ENCODE assay signal across 10 cellular contexts in genomic region chr12:66149702-66150398, GRCh38. TPM values are rescaled to one million over a fixed set of nuclear protein-coding genes. Genes with fewer than 3 reads are reported as not detected.
DNase-seq lines count a peak whose midpoint lies in the region; ATAC-seq and TF ChIP-seq lines count a peak whose summit lies in the region.
"Had no signal": no experiment of that assay in that cellular context is flagged by ENCODE, and none has a peak within 500 bp of the region (broad histone marks: within the 10 kb centered on the region; RNA-seq: fewer than 3 reads in every experiment).

No MANE protein-coding gene starts in this region.

- intact Hi-C loops in PC-9 (cut with micrococcal nuclease; ENCODE audit: unreplicated experiment): no loop called here

- H3K79me2 ChIP-seq in PC-9 (ENCODE audit: low read depth): no peaks in the 10 kb centered on the region

- H3K27me3 ChIP-seq in PC-9 (ENCODE audit: insufficient read depth, low read depth): no peaks in the 10 kb centered on the region

- peaks cover 1% of the 10 kb centered on the region; the same call in 1 of the 2 replicates for H3K36me3 ChIP-seq in PC-9 (ENCODE audit: low read depth)

- H3K4me1 Mint-ChIP-seq in naive B cell: peaks cover 12 to 30% (median 30%) of the 10 kb centered on the region in 3 donors

- 0 out of 2 replicates have a peak, but pooled peaks cover under 1% of the 10 kb centered on the region for H3F3A ChIP-seq in PC-9 (ENCODE audit: insufficient read depth, low read depth)

- H3K27me3 Mint-ChIP-seq in naive B cell: no peaks in the 10 kb centered on the region
- H3K27me3 Mint-ChIP-seq: central memory CD8-positive, alpha-beta T cell had no signal

- peak; percentile 41 to 56 for ATAC-seq in naive B cell (ENCODE audit: low read depth in 2 of 2)

- no peak overlapping the region for H3K4me3 ChIP-seq in GM12864 (ENCODE audit: low read depth, low read length)
- no peak overlapping the region for H3K4me3 ChIP-seq in PC-9

- H3K27ac ChIP-seq in PC-9: no peak overlapping the region

- H3K4me1 ChIP-seq in PC-9 (replicated peaks; ENCODE audit: insufficient read depth): peaks cover 2% of the 10 kb centered on the region; the same call in 1 of the 2 replicates

- H2AFZ ChIP-seq in PC-9: no peak overlapping the region

- H4K20me1 ChIP-seq in PC-9 (ENCODE audit: insufficient read depth): no peaks in the 10 kb centered on the region

- H3K27ac Mint-ChIP-seq in naive B cell: peak overlapping the region in 2 of 6 donors; percentile 50 to 61

- peaks cover 6% of the 10 kb centered on the region; the same call in 1 of the 2 replicates for H3K9me3 ChIP-seq in PC-9 (ENCODE audit: insufficient read depth, low read depth)

- POLR2A ChIA-PET in PC-9 (lab: Charles Lee; ENCODE audit: unreplicated experiment): no interaction called here

- no TSS peak for BruUV-seq in PC-9 (replicated peaks; lab: Mats Ljungman, UMichigan)

- CTCF ChIA-PET in PC-9 (lab: Charles Lee): no interaction called here

- H3K9me2 ChIP-seq in PC-9 (ENCODE audit: insufficient read depth): no peaks in the 10 kb centered on the region

- peak; percentile 25 for TF ChIP-seq CTCF in GM12864 (IDR thresholded peaks at IDR 0.05; ENCODE audit: low read depth, low read length, missing control alignments)
- no peak for TF ChIP-seq CTCF in PC-9 (conservative IDR thresholded peaks at IDR 0.05)
- no peak for TF ChIP-seq CTCF in GM20000 (IDR thresholded peaks at IDR 0.05; ENCODE audit: extremely low read depth, missing control alignments)

- H3K4me2 ChIP-seq in PC-9: no peak overlapping the region

- peaks cover 0 to 11% of the 10 kb centered on the region in 2 donors for H3K36me3 Mint-ChIP-seq in naive B cell

- H3K4me3 Mint-ChIP-seq in naive B cell: no peak overlapping the region
- H3K4me3 Mint-ChIP-seq: central memory CD8-positive, alpha-beta T cell had no signal

- H3K9me3 Mint-ChIP-seq in naive B cell: no peaks in the 10 kb centered on the region
- H3K9me3 Mint-ChIP-seq: central memory CD8-positive, alpha-beta T cell had no signal

- no peak for DNase-seq in GM12864 (ENCODE audit: low read depth)
- peak; percentile 0 for DNase-seq in NCI-H69 (lab: John Stamatoyannopoulos, UW)
- peak; percentile 34 for DNase-seq in dermis blood vessel endothelial cell
- no peak for DNase-seq in naive B cell
- no peak for DNase-seq in PC-9
- no peak for DNase-seq in DMS79 treated with DMSO at 0.1 percent for 48 hours (lab: John Stamatoyannopoulos, UW)
- DNase-seq in GM20000 (ENCODE audit: low spot score): no peak
- no peak for DNase-seq in epidermal melanocyte (ENCODE audit: insufficient read length, low spot score)
- DNase-seq: NCI-H1436 treated with DMSO at 0.1 percent for 48 hours had no signal

RNA-seq across cellular contexts. Expression of gene LLPH, which starts 19.3 kb away (rescaled TPM):
- total RNA-seq in dermis blood vessel endothelial cell: 3.4 and 16.7 TPM in 2 replicates
- 10 to 100 TPM; 35.8 to 51.2 (median 40.6) TPM for polyA plus RNA-seq in naive B cell (ENCODE audit: low read depth in 6 of 6)
- total RNA-seq in PC-9 (2021): 20.4 and 25.0 TPM in 2 replicates

RNA-seq across cellular contexts. Expression of gene TMBIM4, which starts 19.9 kb away (rescaled TPM):
- total RNA-seq in dermis blood vessel endothelial cell (78.9 and 142 TPM in 2 replicates), PC-9 (2021) (48.2 and 49.8 TPM in 2 replicates)
- 100 to 1,000 TPM; 368 to 703 (median 513) TPM for polyA plus RNA-seq in naive B cell (ENCODE audit: low read depth in 6 of 6)

RNA-seq across cellular contexts. Expression of gene IRAK3, which starts 39.2 kb away (rescaled TPM):
- total RNA-seq in dermis blood vessel endothelial cell: 17.1 and 19.2 TPM in 2 replicates
- polyA plus RNA-seq in naive B cell (ENCODE audit: low read depth in 6 of 6): 1 to 10 TPM in 5 of 6 donors, not detected in 1; 1.7 to 7.3 (median 2.1) TPM
- 0.07 TPM in 1 of 2 replicates, not detected in the other for total RNA-seq in PC-9 (2021)

Comparison
In these comparisons a context has a peak if more than half of its experiments do, and no peak if none do; other contexts are left out.
1. DNase-seq: peak in NCI-H69 (single experiment) and dermis blood vessel endothelial cell (single experiment); none in GM12864 (single experiment), naive B cell (single experiment), PC-9 (0 of 2), DMS79 treated with DMSO at 0.1 percent for 48 hours (single experiment), GM20000 (single experiment) and epidermal melanocyte (single experiment).
2. RNA of gene IRAK3, which starts 39.2 kb away (total RNA-seq): 17.1 to 19.2 TPM in dermis blood vessel endothelial cell; 0.07 TPM in PC-9; every median in the first group is over 10 times any median in the second.